Comparison of ENCODE assay signal across 19 cellular contexts in genomic region chr10:11499425-11500071, GRCh38.
A peak's percentile ranks its signal among the peaks of the same experiment; 100 is the strongest.
DNase-seq lines count a peak whose midpoint lies in the region; ATAC-seq and TF ChIP-seq lines count a peak whose summit lies in the region.
"Had no signal": no experiment of that assay in that cellular context is flagged by ENCODE, and none has a peak within 500 bp of the region (broad histone marks: within the 10 kb centered on the region; RNA-seq: fewer than 3 reads in every experiment).

No MANE protein-coding gene starts in this region.

- no peak for DNase-seq in Calu3
- no peak for DNase-seq in activated T-helper 1 cell treated with anti-CD3 and anti-CD28 coated beads, Interleukin-12 subunit alpha, Interleukin-12 subunit beta, Interleukin-2, Interleukin-4 antibody, amounts not matched to agents 30 ng/mL and 10 ng/mL and 1 ng/mL, durations not matched to agents 14 hours and 24 hours and 36 hours (ENCODE audit: low spot score)
- DNase-seq in osteocyte (ENCODE audit: extremely low spot score, unreplicated experiment) = no peak
- no peak for DNase-seq in transverse colon
- DNase-seq in progenitor cell of endocrine pancreas (ENCODE audit: low spot score, unreplicated experiment) = no peak
- DNase-seq: activated CD4-positive, alpha-beta memory T cell treated with anti-CD3 and anti-CD28 coated beads, Interleukin-2, amount 10 ng/mL, durations not matched to agents 7 days and 5 days; amniotic stem cell; Caco-2; effector memory CD4-positive, alpha-beta T cell; GM23248; NCI-H1694 treated with DMSO at 0.1 percent for 48 hours; posterior cingulate gyrus; stimulated activated naive CD4-positive, alpha-beta T cell treated with Interleukin-2 at 50 U/mL for 16 hours had no signal

- H3K4me3 Mint-ChIP-seq in Calu3 (ENCODE audit: low read depth, unreplicated experiment) (no peak overlapping the region), osteocyte (ENCODE audit: unreplicated experiment) (no peak overlapping the region), progenitor cell of endocrine pancreas (ENCODE audit: low read depth) (no peak overlapping the region)
- no peak overlapping the region for H3K4me3 Mint-ChIP-seq in activated T-helper 1 cell treated with anti-CD3 and anti-CD28 coated beads, Interleukin-12 subunit alpha, Interleukin-12 subunit beta, Interleukin-2, Interleukin-4 antibody, amounts not matched to agents 30 ng/mL and 10 ng/mL and 1 ng/mL, durations not matched to agents 14 hours and 24 hours and 36 hours
- H3K4me3 Mint-ChIP-seq: activated CD4-positive, alpha-beta memory T cell treated with anti-CD3 and anti-CD28 coated beads, Interleukin-2, amount 10 ng/mL, durations not matched to agents 7 days and 5 days; central memory CD8-positive, alpha-beta T cell had no signal

- H3K36me3 Mint-ChIP-seq in Calu3 (ENCODE audit: insufficient read depth, unreplicated experiment) = no peaks in the 10 kb centered on the region
- no peaks in the 10 kb centered on the region for H3K36me3 Mint-ChIP-seq in activated T-helper 1 cell treated with anti-CD3 and anti-CD28 coated beads, Interleukin-12 subunit alpha, Interleukin-12 subunit beta, Interleukin-2, Interleukin-4 antibody, amounts not matched to agents 30 ng/mL and 10 ng/mL and 1 ng/mL, durations not matched to agents 14 hours and 24 hours and 36 hours (ENCODE audit: low read depth)
- H3K36me3 Mint-ChIP-seq in osteocyte (ENCODE audit: unreplicated experiment) = peaks cover 4% of the 10 kb centered on the region
- peaks cover 6% of the 10 kb centered on the region for H3K36me3 Mint-ChIP-seq in progenitor cell of endocrine pancreas (ENCODE audit: insufficient read depth)

- TF ChIP-seq EP300 in transverse colon (IDR thresholded peaks at IDR 0.05; ENCODE audit: low read depth) = no peak

- CTCF ChIA-PET in Calu3 (lab: Charles Lee) = no interaction called here

- H3K27me3 Mint-ChIP-seq in Calu3 (ENCODE audit: unreplicated experiment) = no peaks in the 10 kb centered on the region
- peaks cover 6% of the 10 kb centered on the region for H3K27me3 Mint-ChIP-seq in activated T-helper 1 cell treated with anti-CD3 and anti-CD28 coated beads, Interleukin-12 subunit alpha, Interleukin-12 subunit beta, Interleukin-2, Interleukin-4 antibody, amounts not matched to agents 30 ng/mL and 10 ng/mL and 1 ng/mL, durations not matched to agents 14 hours and 24 hours and 36 hours (ENCODE audit: insufficient read depth)
- H3K27me3 Mint-ChIP-seq in osteocyte (ENCODE audit: unreplicated experiment) = no peaks in the 10 kb centered on the region
- no peaks in the 10 kb centered on the region for H3K27me3 Mint-ChIP-seq in progenitor cell of endocrine pancreas
- H3K27me3 Mint-ChIP-seq: activated CD4-positive, alpha-beta memory T cell treated with anti-CD3 and anti-CD28 coated beads, Interleukin-2, amount 10 ng/mL, durations not matched to agents 7 days and 5 days had no signal

- BruUV-seq in Calu3 (replicated peaks; lab: Mats Ljungman, UMichigan) = TSS peak; percentile 7

- no peak overlapping the region for H3K4me3 ChIP-seq in transverse colon
- H3K4me3 ChIP-seq: GM23248, skin epidermis had no signal

- intact Hi-C loops in Calu3 (cut with micrococcal nuclease; ENCODE audit: unreplicated experiment) = no loop called here
- intact Hi-C loops in activated T-helper 1 cell treated with anti-CD3 and anti-CD28 coated beads, Interleukin-12 subunit alpha, Interleukin-12 subunit beta, Interleukin-2, Interleukin-4 antibody, amounts not matched to agents 30 ng/mL and 10 ng/mL and 1 ng/mL, durations not matched to agents 14 hours and 24 hours and 36 hours (cut with micrococcal nuclease) = no loop called here
- intact Hi-C loops in transverse colon (cut with DNase I; ENCODE audit: low total_unique reads) = no loop called here

- H3K9me3 Mint-ChIP-seq in Calu3 (ENCODE audit: low read depth, unreplicated experiment) (no peaks in the 10 kb centered on the region), osteocyte (ENCODE audit: unreplicated experiment) (no peaks in the 10 kb centered on the region), progenitor cell of endocrine pancreas (ENCODE audit: low read depth) (no peaks in the 10 kb centered on the region)
- no peaks in the 10 kb centered on the region for H3K9me3 Mint-ChIP-seq in activated T-helper 1 cell treated with anti-CD3 and anti-CD28 coated beads, Interleukin-12 subunit alpha, Interleukin-12 subunit beta, Interleukin-2, Interleukin-4 antibody, amounts not matched to agents 30 ng/mL and 10 ng/mL and 1 ng/mL, durations not matched to agents 14 hours and 24 hours and 36 hours
- H3K9me3 Mint-ChIP-seq: activated CD4-positive, alpha-beta memory T cell treated with anti-CD3 and anti-CD28 coated beads, Interleukin-2, amount 10 ng/mL, durations not matched to agents 7 days and 5 days; activated T-helper 2 cell treated with anti-CD3 and anti-CD28 coated beads, Interferon-gamma antibody, Interleukin-2, Interleukin-4, amounts not matched to agents 10 μg/mL and 5 μg/mL and 100 μg/mL, durations not matched to agents 14 hours and 24 hours and 36 hours; central memory CD8-positive, alpha-beta T cell had no signal

- H3K4me1 Mint-ChIP-seq in Calu3 (ENCODE audit: low read depth, unreplicated experiment) = no peaks in the 10 kb centered on the region
- peaks cover 9% of the 10 kb centered on the region for H3K4me1 Mint-ChIP-seq in activated T-helper 1 cell treated with anti-CD3 and anti-CD28 coated beads, Interleukin-12 subunit alpha, Interleukin-12 subunit beta, Interleukin-2, Interleukin-4 antibody, amounts not matched to agents 30 ng/mL and 10 ng/mL and 1 ng/mL, durations not matched to agents 14 hours and 24 hours and 36 hours (ENCODE audit: low read depth)
- no peaks in the 10 kb centered on the region for H3K4me1 Mint-ChIP-seq in osteocyte (ENCODE audit: unreplicated experiment)
- peaks cover under 1% of the 10 kb centered on the region for H3K4me1 Mint-ChIP-seq in progenitor cell of endocrine pancreas (ENCODE audit: low read depth)
- H3K4me1 Mint-ChIP-seq: central memory CD8-positive, alpha-beta T cell had no signal

- ATAC-seq in GM18907 (IDR thresholded peaks at IDR 0.05; ENCODE audit: unreplicated experiment) (peak; percentile 61), HG03064 (IDR thresholded peaks at IDR 0.05; ENCODE audit: low read depth, unreplicated experiment) (peak; percentile 67), HG02884 (IDR thresholded peaks at IDR 0.05; ENCODE audit: unreplicated experiment) (no peak)

- H3K4me1 ChIP-seq in transverse colon = no peaks in the 10 kb centered on the region
- H3K4me1 ChIP-seq: Caco-2 had no signal

- H3K36me3 ChIP-seq in transverse colon = peaks cover 0 to 5% (median 0%) of the 10 kb centered on the region in 4 donors

- 69 to 77% methylated on average over 2 to 4 of the region's 4 CpGs for WGBS in transverse colon (ENCODE audit: low coverage in 1 of 2), 2 donors

- no peaks in the 10 kb centered on the region for H3K9me3 ChIP-seq in transverse colon
- H3K9me3 ChIP-seq: Caco-2 had no signal

- no peaks in the 10 kb centered on the region for H3K27me3 ChIP-seq in transverse colon

- no peak overlapping the region for H3K27ac ChIP-seq in transverse colon
- H3K27ac ChIP-seq: GM23248, skin epidermis had no signal

- TF ChIP-seq CTCF in Calu3 (IDR thresholded peaks at IDR 0.05; ENCODE audit: unreplicated experiment) (no peak), osteocyte (IDR thresholded peaks at IDR 0.05) (no peak), transverse colon (IDR thresholded peaks at IDR 0.05) (no peak), progenitor cell of endocrine pancreas (IDR thresholded peaks at IDR 0.05; ENCODE audit: unreplicated experiment) (no peak)

- no peak for TF ChIP-seq POLR2A in transverse colon (IDR thresholded peaks at IDR 0.05)

- in situ Hi-C loops in transverse colon (cut with MboI; ENCODE audit: low pct_ligation_motif_present in 1 of 4, low pct_unique_long_range_greater_than_20kb in 1 of 4, low sequenced_read_pairs in 3 of 4) = no loop called here

- H3K27ac Mint-ChIP-seq in Calu3 (ENCODE audit: unreplicated experiment) (no peak overlapping the region), osteocyte (ENCODE audit: unreplicated experiment) (no peak overlapping the region), progenitor cell of endocrine pancreas (no peak overlapping the region)
- H3K27ac Mint-ChIP-seq in activated T-helper 1 cell treated with anti-CD3 and anti-CD28 coated beads, Interleukin-12 subunit alpha, Interleukin-12 subunit beta, Interleukin-2, Interleukin-4 antibody, amounts not matched to agents 30 ng/mL and 10 ng/mL and 1 ng/mL, durations not matched to agents 14 hours and 24 hours and 36 hours = peak overlapping the region; percentile 38
- H3K27ac Mint-ChIP-seq: activated CD4-positive, alpha-beta memory T cell treated with anti-CD3 and anti-CD28 coated beads, Interleukin-2, amount 10 ng/mL, durations not matched to agents 7 days and 5 days; activated T-helper 2 cell treated with anti-CD3 and anti-CD28 coated beads, Interferon-gamma antibody, Interleukin-2, Interleukin-4, amounts not matched to agents 10 μg/mL and 5 μg/mL and 100 μg/mL, durations not matched to agents 14 hours and 24 hours and 36 hours had no signal
